ENCODE assay signal across 8 cellular contexts in the genomic region with DNA sequence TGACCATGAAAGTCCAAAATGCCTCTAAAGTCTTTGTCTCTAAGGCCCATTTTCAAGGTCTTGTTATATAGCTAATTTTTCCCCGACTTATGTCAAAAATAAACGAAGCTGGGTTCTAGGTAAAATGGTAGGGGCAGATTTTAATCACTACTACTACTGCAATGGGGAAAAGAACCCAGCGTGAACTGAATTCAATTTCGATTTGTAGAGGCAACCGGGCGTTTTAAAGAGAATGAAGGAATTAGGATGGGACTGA. TPM values are rescaled to one million over a fixed set of nuclear protein-coding genes. Genes with fewer than 3 reads are reported as not detected.
DNase-seq lines count a peak whose midpoint lies in the region; ATAC-seq and TF ChIP-seq lines count a peak whose summit lies in the region.

No MANE protein-coding gene starts in this region.

- peaks cover 16% of the 10 kb centered on the region for H3K4me1 Mint-ChIP-seq in activated naive CD4-positive, alpha-beta T cell treated with anti-CD3 and anti-CD28 coated beads, Interleukin-2, amount 50 U/mL, for 24 hours
- H3K4me1 Mint-ChIP-seq in memory B cell (peaks cover 10% of the 10 kb centered on the region), type B pancreatic cell (ENCODE audit: unreplicated experiment) (peaks cover 18% of the 10 kb centered on the region)

- peak overlapping the region; percentile 99 for H3K27ac Mint-ChIP-seq in activated naive CD4-positive, alpha-beta T cell treated with anti-CD3 and anti-CD28 coated beads, Interleukin-2, amount 50 U/mL, for 24 hours
- H3K27ac Mint-ChIP-seq in memory B cell (peak overlapping the region; percentile 95), type B pancreatic cell (peak overlapping the region; percentile 99)

- no peak for DNase-seq in activated naive CD4-positive, alpha-beta T cell treated with anti-CD3 and anti-CD28 coated beads, Interleukin-2, amount 50 U/mL, for 16 hours
- no peak for DNase-seq in brain microvascular endothelial cell
- no peak for DNase-seq in memory B cell (ENCODE audit: low spot score in 2 of 2)
- DNase-seq in type B pancreatic cell (ENCODE audit: extremely low spot score, unreplicated experiment) = no peak
- DNase-seq in activated CD4-positive, CD25-positive, alpha-beta regulatory T cell treated with anti-CD3 and anti-CD28 coated beads, Interleukin-2, amount 50 U/mL, for 72 hours = no peak

- peaks cover 3% of the 10 kb centered on the region for H3K27me3 Mint-ChIP-seq in activated naive CD4-positive, alpha-beta T cell treated with anti-CD3 and anti-CD28 coated beads, Interleukin-2, amount 50 U/mL, for 24 hours
- no peaks in the 10 kb centered on the region for H3K27me3 Mint-ChIP-seq in memory B cell
- peaks cover 5% of the 10 kb centered on the region for H3K27me3 Mint-ChIP-seq in type B pancreatic cell

- H3K9me3 Mint-ChIP-seq in activated naive CD4-positive, alpha-beta T cell treated with anti-CD3 and anti-CD28 coated beads, Interleukin-2, amount 50 U/mL, for 24 hours = no peaks in the 10 kb centered on the region
- H3K9me3 Mint-ChIP-seq in memory B cell (no peaks in the 10 kb centered on the region), type B pancreatic cell (no peaks in the 10 kb centered on the region)

- H3K4me3 ChIP-seq in brain microvascular endothelial cell (ENCODE audit: low read depth, low read length) = peak overlapping the region; percentile 95

- ATAC-seq in memory B cell (ENCODE audit: low read depth) = no peak
- no peak for ATAC-seq in HG02798 (IDR thresholded peaks at IDR 0.05; ENCODE audit: poor library complexity, unreplicated experiment)
- no peak for ATAC-seq in GM19328 (IDR thresholded peaks at IDR 0.05; ENCODE audit: unreplicated experiment)

- in situ Hi-C loops in brain microvascular endothelial cell (cut with HindIII; ENCODE audit: low pct_ligation_motif_present, low sequenced_read_pairs) = loop anchor here (25.0 kb wide), 1 partner anchor 310 kb away; a partner anchor contains a TSS

- H3K27ac ChIP-seq in brain microvascular endothelial cell = peak overlapping the region; percentile 100

- no peak for TF ChIP-seq CTCF in brain microvascular endothelial cell (IDR thresholded peaks at IDR 0.05; ENCODE audit: low read depth, low read length, missing control alignments)
- TF ChIP-seq CTCF in type B pancreatic cell (conservative IDR thresholded peaks at IDR 0.05) = no peak

- no peaks in the 10 kb centered on the region for H3K27me3 ChIP-seq in brain microvascular endothelial cell (replicated peaks)

- H3K4me3 Mint-ChIP-seq in activated naive CD4-positive, alpha-beta T cell treated with anti-CD3 and anti-CD28 coated beads, Interleukin-2, amount 50 U/mL, for 24 hours = peak overlapping the region; percentile 98
- peak overlapping the region; percentile 98 for H3K4me3 Mint-ChIP-seq in memory B cell
- H3K4me3 Mint-ChIP-seq in type B pancreatic cell = peak overlapping the region; percentile 99

- no peaks in the 10 kb centered on the region for H3K36me3 ChIP-seq in brain microvascular endothelial cell (replicated peaks)

- H3K36me3 Mint-ChIP-seq in activated naive CD4-positive, alpha-beta T cell treated with anti-CD3 and anti-CD28 coated beads, Interleukin-2, amount 50 U/mL, for 24 hours = no peaks in the 10 kb centered on the region
- no peaks in the 10 kb centered on the region for H3K36me3 Mint-ChIP-seq in memory B cell
- peaks cover 3% of the 10 kb centered on the region for H3K36me3 Mint-ChIP-seq in type B pancreatic cell

RNA-seq across cellular contexts. Expression of a gene that starts 0.5 kb away (rescaled TPM):
- 10.2 and 25.5 TPM in 2 replicates for total RNA-seq in type B pancreatic cell (ENCODE audit: low replicate concordance)
